Comparison of ENCODE assay signal across 1 cellular context in genomic region chr16:57092786-57093301, GRCh38.
TF ChIP-seq lines count a peak whose summit lies in the region.

No MANE protein-coding gene starts in this region.

TF ChIP-seq in HEK293, 187 proteins besides CTCF, POLR2A, EP300 and RAD21 (continued from another document):
- TF ChIP-seq ZBTB26 (tag by site-specific recombination; optimal IDR thresholded peaks at IDR 0.05) (peak; percentile 38), ZNF335 (tag by site-specific recombination; conservative IDR thresholded peaks at IDR 0.05) (0 out of 2 replicates have a peak, but pooled peaks have one; percentile 11), AEBP2 (tag by site-specific recombination; IDR thresholded peaks at IDR 0.05; ENCODE audit: borderline replicate concordance) (no peak)
